8 cellular contexts compared by ENCODE assay signal in genomic region chr9:91131433-91131839, GRCh38.
A peak's percentile ranks its signal among the peaks of the same experiment; 100 is the strongest.
DNase-seq lines count a peak whose midpoint lies in the region; ATAC-seq, FAIRE-seq and TF ChIP-seq lines count a peak whose summit lies in the region.

No MANE protein-coding gene starts in this region.

- peak; percentile 100 for ATAC-seq in activated CD8-positive, alpha-beta T cell treated with anti-CD3 and anti-CD28 coated beads, Interleukin-2, amount 10 ng/mL, durations not matched to agents 7 days and 5 days

- H3K4me1 Mint-ChIP-seq in CD8-positive, alpha-beta memory T cell: peaks cover 14 to 22% (median 15%) of the 10 kb centered on the region in 3 donors
- H3K4me1 Mint-ChIP-seq in activated CD8-positive, alpha-beta T cell treated with anti-CD3 and anti-CD28 coated beads, Interleukin-2, amount 10 ng/mL, durations not matched to agents 7 days and 5 days (ENCODE audit: low read depth): peaks cover 44% of the 10 kb centered on the region

- no peak overlapping the region for H4K8ac ChIP-seq in mesendoderm (ENCODE audit: low read depth, low read length)

- no peak overlapping the region for H2BK15ac ChIP-seq in mesendoderm (replicated peaks; ENCODE audit: low read depth)

- WGBS in mesendoderm (ENCODE audit: extremely low coverage, insufficient coverage, low lambda C conversion rate): no CpG with 5 or more reads among the region's 8 CpGs

- DNase-seq in CD8-positive, alpha-beta memory T cell: peak in 4 of 5 donors; percentile 8 to 77 (median 32)
- DNase-seq in HK-2 (ENCODE audit: unreplicated experiment) (peak; percentile 7), fibroblast of the conjunctiva (ENCODE audit: low read depth) (peak; percentile 86), NCI-H82 (lab: John Stamatoyannopoulos, UW) (no peak), mesendoderm (no peak), D721Med (ENCODE audit: insufficient read length, low spot score) (no peak)
- peak; percentile 89 for DNase-seq in activated CD8-positive, alpha-beta T cell treated with anti-CD3 and anti-CD28 coated beads, Interleukin-2, amount 10 ng/mL, durations not matched to agents 7 days and 5 days
- DNase-seq in stimulated activated CD8-positive, alpha-beta memory T cell treated with anti-CD3 and anti-CD28 coated beads, Interleukin-12 subunit alpha, Interleukin-12 subunit beta, amount 100 ng/mL, for 24 hours (ENCODE audit: extremely low read depth): peak; percentile 56

- no peak overlapping the region for H2BK120ac ChIP-seq in mesendoderm (ENCODE audit: low read depth, low read length)

- peaks cover 7% of the 10 kb centered on the region for H3K4me1 ChIP-seq in CD8-positive, alpha-beta memory T cell (ENCODE audit: insufficient read depth, low read length)
- no peaks in the 10 kb centered on the region for H3K4me1 ChIP-seq in mesendoderm (ENCODE audit: control insufficient read depth, low read depth, low read length)

- H3K79me1 ChIP-seq in mesendoderm (ENCODE audit: low read length): no peaks in the 10 kb centered on the region

- CTCF ChIA-PET in CD8-positive, alpha-beta memory T cell (lab: Charles Lee): interaction anchor here (1.6 kb wide), 1 partner anchor 34 kb away, joined by 4 read pairs; no protein-coding TSS in a partner anchor
- CTCF ChIA-PET in activated CD8-positive, alpha-beta T cell treated with anti-CD3 and anti-CD28 coated beads, Interleukin-2, amount 10 ng/mL, durations not matched to agents 7 days and 5 days (lab: Charles Lee): interaction anchor here (0.8 to 3.3 kb wide), 11 partner anchors 10 to 216 kb away, joined by 3 to 23 read pairs (median 5); no protein-coding TSS in a partner anchor

- H3K18ac ChIP-seq in mesendoderm (ENCODE audit: low read length): no peak overlapping the region

- H3K27ac ChIP-seq in CD8-positive, alpha-beta memory T cell (ENCODE audit: low read depth, low read length): no peak overlapping the region
- no peak overlapping the region for H3K27ac ChIP-seq in mesendoderm (ENCODE audit: low read depth, low read length)

- no peaks in the 10 kb centered on the region for H3K36me3 ChIP-seq in CD8-positive, alpha-beta memory T cell (ENCODE audit: insufficient read depth, low read length)
- no peaks in the 10 kb centered on the region for H3K36me3 ChIP-seq in mesendoderm (ENCODE audit: control insufficient read depth, insufficient read depth, low read length)

- H3K79me2 ChIP-seq in mesendoderm (ENCODE audit: control insufficient read depth, insufficient read depth, low read length): no peaks in the 10 kb centered on the region

- no peak for TF ChIP-seq CTCF in D721Med (IDR thresholded peaks at IDR 0.05; ENCODE audit: insufficient read depth, missing control alignments)

- no peak overlapping the region for H4K5ac ChIP-seq in mesendoderm (ENCODE audit: low read length)

- H2AK5ac ChIP-seq in mesendoderm (ENCODE audit: low read length): no peak overlapping the region

- no peak overlapping the region for H3K56ac ChIP-seq in mesendoderm (ENCODE audit: low read length)

- FAIRE-seq in D721Med (lab: Jason Lieb, UNC): no peak

- no peak overlapping the region for H3K23ac ChIP-seq in mesendoderm (ENCODE audit: low read length)

- peak overlapping the region in 6 of 8 donors; percentile 27 to 86 (median 78) for H3K27ac Mint-ChIP-seq in CD8-positive, alpha-beta memory T cell
- peak overlapping the region; percentile 88 for H3K27ac Mint-ChIP-seq in activated CD8-positive, alpha-beta T cell treated with anti-CD3 and anti-CD28 coated beads, Interleukin-2, amount 10 ng/mL, durations not matched to agents 7 days and 5 days

- H3K36me3 Mint-ChIP-seq in CD8-positive, alpha-beta memory T cell: peaks cover 0 to 7% (median 2%) of the 10 kb centered on the region in 3 donors
- H3K36me3 Mint-ChIP-seq in activated CD8-positive, alpha-beta T cell treated with anti-CD3 and anti-CD28 coated beads, Interleukin-2, amount 10 ng/mL, durations not matched to agents 7 days and 5 days (ENCODE audit: low read depth): peaks cover 64% of the 10 kb centered on the region

- H2BK5ac ChIP-seq in mesendoderm (ENCODE audit: low read length): no peak overlapping the region

- H3K9me3 ChIP-seq in CD8-positive, alpha-beta memory T cell (ENCODE audit: low read length): no peaks in the 10 kb centered on the region

- POLR2A ChIA-PET in CD8-positive, alpha-beta memory T cell (lab: Charles Lee): interaction anchor here (0.9 kb wide), 1 partner anchor 47 kb away, joined by 3 read pairs; no protein-coding TSS in a partner anchor
- POLR2A ChIA-PET in activated CD8-positive, alpha-beta T cell treated with anti-CD3 and anti-CD28 coated beads, Interleukin-2, amount 10 ng/mL, durations not matched to agents 7 days and 5 days (lab: Charles Lee): interaction anchor here (1.0 to 2.6 kb wide), 11 partner anchors 15 to 292 kb away, joined by 4 to 28 read pairs (median 6); partner anchors contain the start of gene NFIL3

- H3K9me3 Mint-ChIP-seq in CD8-positive, alpha-beta memory T cell: no peaks in the 10 kb centered on the region
- peaks cover 17% of the 10 kb centered on the region for H3K9me3 Mint-ChIP-seq in activated CD8-positive, alpha-beta T cell treated with anti-CD3 and anti-CD28 coated beads, Interleukin-2, amount 10 ng/mL, durations not matched to agents 7 days and 5 days (ENCODE audit: insufficient read depth)

- H3K27me3 Mint-ChIP-seq in CD8-positive, alpha-beta memory T cell: peaks cover 0 to 1% of the 10 kb centered on the region in 2 donors
- no peaks in the 10 kb centered on the region for H3K27me3 Mint-ChIP-seq in activated CD8-positive, alpha-beta T cell treated with anti-CD3 and anti-CD28 coated beads, Interleukin-2, amount 10 ng/mL, durations not matched to agents 7 days and 5 days (ENCODE audit: low read depth)

- H3K9ac ChIP-seq in mesendoderm (ENCODE audit: low read length): no peak overlapping the region

- no peak overlapping the region for H3K4me3 ChIP-seq in CD8-positive, alpha-beta memory T cell (ENCODE audit: low read length)
- H3K4me3 ChIP-seq in mesendoderm (ENCODE audit: low read length): no peak overlapping the region

- no peak overlapping the region for H3K4me2 ChIP-seq in mesendoderm (ENCODE audit: low read length)

- H3K4me3 Mint-ChIP-seq in CD8-positive, alpha-beta memory T cell: peak overlapping the region in 6 of 7 donors; percentile 22 to 87 (median 37)
- peak overlapping the region; percentile 26 for H3K4me3 Mint-ChIP-seq in activated CD8-positive, alpha-beta T cell treated with anti-CD3 and anti-CD28 coated beads, Interleukin-2, amount 10 ng/mL, durations not matched to agents 7 days and 5 days

- no peak overlapping the region for H3K4ac ChIP-seq in mesendoderm (ENCODE audit: low read depth, low read length)

- no peaks in the 10 kb centered on the region for H3K27me3 ChIP-seq in CD8-positive, alpha-beta memory T cell (ENCODE audit: insufficient read depth, low read length, poor library complexity, severe bottlenecking)
- H3K27me3 ChIP-seq in mesendoderm (ENCODE audit: insufficient read depth, low read length, poor library complexity): no peaks in the 10 kb centered on the region

Comparison
In these comparisons a context has a peak if more than half of its experiments do, and no peak if none do; other contexts are left out.
1. DNase-seq: peak in CD8-positive, alpha-beta memory T cell (4 of 5), HK-2 (single experiment), activated CD8-positive, alpha-beta T cell treated with anti-CD3 and anti-CD28 coated beads, Interleukin-2, amount 10 ng/mL, durations not matched to agents 7 days and 5 days (single experiment), fibroblast of the conjunctiva (single experiment) and stimulated activated CD8-positive, alpha-beta memory T cell treated with anti-CD3 and anti-CD28 coated beads, Interleukin-12 subunit alpha, Interleukin-12 subunit beta, amount 100 ng/mL, for 24 hours (single experiment); none in NCI-H82 (single experiment), mesendoderm (single experiment) and D721Med (single experiment).